36 cellular contexts compared by ENCODE assay signal in the genomic region with DNA sequence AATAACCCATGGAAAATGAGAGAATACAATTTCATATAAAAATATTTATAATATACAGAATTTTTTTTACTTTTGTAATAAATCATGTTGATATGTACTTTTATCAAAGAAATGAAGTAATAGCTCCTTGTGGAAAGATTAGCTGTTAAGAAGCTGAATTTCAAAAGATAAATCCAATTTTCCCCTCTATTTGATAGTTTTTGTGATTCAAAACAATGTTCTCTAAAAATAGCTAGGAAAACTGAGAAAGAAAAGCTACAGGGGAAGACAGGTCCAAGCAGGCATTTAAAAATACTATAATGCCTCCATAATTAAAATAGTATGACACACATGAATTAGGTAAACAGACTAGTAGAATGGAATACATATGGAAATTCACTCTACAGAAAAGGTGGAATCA.
"Had no signal": no experiment of that assay in that cellular context is flagged by ENCODE, and none has a peak within 500 bp of the region (broad histone marks: within the 10 kb centered on the region; RNA-seq: fewer than 3 reads in every experiment).

No MANE protein-coding gene starts in this region.

- H3K27ac Mint-ChIP-seq: activated naive CD4-positive, alpha-beta T cell treated with anti-CD3 and anti-CD28 coated beads for 36 hours; activated naive CD4-positive, alpha-beta T cell treated with anti-CD3 and anti-CD28 coated beads, Interleukin-2, amount 10 ng/mL, durations not matched to agents 7 days and 5 days; activated naive CD4-positive, alpha-beta T cell treated with anti-CD3 and anti-CD28 coated beads, Interleukin-2, amount 50 U/mL, for 24 hours; activated naive CD4-positive, alpha-beta T cell treated with anti-CD3 and anti-CD28 coated beads, Interleukin-2, amount 50 U/mL, for 72 hours; activated naive CD8-positive, alpha-beta T cell; activated naive CD8-positive, alpha-beta T cell treated with anti-CD3 and anti-CD28 coated beads for 36 hours; activated naive CD8-positive, alpha-beta T cell treated with anti-CD3 and anti-CD28 coated beads, Interleukin-2, amount 10 ng/mL, durations not matched to agents 7 days and 5 days; activated naive CD8-positive, alpha-beta T cell treated with anti-CD3 and anti-CD28 coated beads, Interleukin-2, amount 50 U/mL, for 24 hours; activated T-cell treated with anti-CD3 and anti-CD28 coated beads, Interleukin-2, amount 50 U/mL, for 24 hours; activated T-helper 1 cell treated with anti-CD3 and anti-CD28 coated beads, Interleukin-12 subunit alpha, Interleukin-12 subunit beta, Interleukin-2, Interleukin-4 antibody, amounts not matched to agents 30 ng/mL and 10 ng/mL and 1 ng/mL, durations not matched to agents 14 hours and 24 hours and 36 hours; activated T-helper 17 cell treated with anti-CD3 and anti-CD28 coated beads, Interleukin-2, amount 50 U/mL, for 72 hours; activated T-helper 2 cell treated with anti-CD3 and anti-CD28 coated beads, Interferon-gamma antibody, Interleukin-2, Interleukin-4, amounts not matched to agents 10 μg/mL and 5 μg/mL and 100 μg/mL, durations not matched to agents 14 hours and 24 hours and 36 hours; brain had no signal

- H3K27me3 Mint-ChIP-seq: activated naive CD4-positive, alpha-beta T cell treated with anti-CD3 and anti-CD28 coated beads, Interleukin-2, amount 10 ng/mL, durations not matched to agents 7 days and 5 days; activated naive CD4-positive, alpha-beta T cell treated with anti-CD3 and anti-CD28 coated beads, Interleukin-2, amount 50 U/mL, for 24 hours; activated naive CD8-positive, alpha-beta T cell; activated naive CD8-positive, alpha-beta T cell treated with anti-CD3 and anti-CD28 coated beads for 36 hours; activated naive CD8-positive, alpha-beta T cell treated with anti-CD3 and anti-CD28 coated beads, Interleukin-2, amount 10 ng/mL, durations not matched to agents 7 days and 5 days; activated naive CD8-positive, alpha-beta T cell treated with anti-CD3 and anti-CD28 coated beads, Interleukin-2, amount 50 U/mL, for 24 hours; activated T-cell treated with anti-CD3 and anti-CD28 coated beads, Interleukin-2, amount 50 U/mL, for 24 hours; activated T-helper 17 cell treated with anti-CD3 and anti-CD28 coated beads, Interleukin-2, amount 50 U/mL, for 72 hours; brain; central memory CD8-positive, alpha-beta T cell had no signal

- H3K9me3 Mint-ChIP-seq: activated T-helper 17 cell treated with anti-CD3 and anti-CD28 coated beads, Interleukin-2, amount 50 U/mL, for 72 hours had no signal

- DNase-seq: activated effector memory CD4-positive, alpha-beta T cell treated with anti-CD3 and anti-CD28 coated beads, Interleukin-2, amount 50 U/mL, for 16 hours; activated effector memory CD4-positive, alpha-beta T cell treated with Interleukin-2 at 50 U/mL for 16 hours; activated gamma-delta T cell; activated gamma-delta T cell treated with Interleukin-2 at 50 U/mL for 16 hours; activated naive CD4-positive, alpha-beta T cell; activated naive CD4-positive, alpha-beta T cell treated with anti-CD3 and anti-CD28 coated beads for 36 hours; activated naive CD4-positive, alpha-beta T cell treated with anti-CD3 and anti-CD28 coated beads, Interleukin-2, amount 10 ng/mL, durations not matched to agents 7 days and 5 days; activated naive CD4-positive, alpha-beta T cell treated with anti-CD3 and anti-CD28 coated beads, Interleukin-2, amount 50 U/mL, for 16 hours; activated naive CD4-positive, alpha-beta T cell treated with Interleukin-2 at 50 U/mL for 16 hours; activated naive CD8-positive, alpha-beta T cell treated with anti-CD3 and anti-CD28 coated beads for 36 hours; activated naive CD8-positive, alpha-beta T cell treated with anti-CD3 and anti-CD28 coated beads, Interleukin-2, amount 10 ng/mL, durations not matched to agents 7 days and 5 days; activated naive CD8-positive, alpha-beta T cell treated with anti-CD3 and anti-CD28 coated beads, Interleukin-2, amount 50 U/mL, for 24 hours; activated T-cell treated with anti-CD3 and anti-CD28 coated beads, Interleukin-2, amount 50 U/mL, for 1 hour; activated T-cell treated with anti-CD3 and anti-CD28 coated beads, Interleukin-2, amount 50 U/mL, for 24 hours; activated T-cell treated with anti-CD3 and anti-CD28 coated beads, Interleukin-2, amount 50 U/mL, for 4 hours; activated T-cell treated with anti-CD3 and anti-CD28 coated beads, Interleukin-2, amount 50 U/mL, for 48 hours; adrenal gland; amniotic stem cell; amygdala; anterior cingulate cortex; aorta; body of pancreas; brain microvascular endothelial cell; caudate nucleus; central memory CD4-positive, alpha-beta T cell; cerebellar nuclear complex had no signal

- ATAC-seq: activated naive CD4-positive, alpha-beta T cell treated with anti-CD3 and anti-CD28 coated beads, Interleukin-2, amount 50 U/mL, for 72 hours; activated naive CD8-positive, alpha-beta T cell treated with anti-CD3 and anti-CD28 coated beads, Interleukin-2, amount 50 U/mL, for 24 hours; body of pancreas had no signal

- FAIRE-seq: astrocyte, bronchial epithelial cell had no signal

- H3K4me3 Mint-ChIP-seq: activated naive CD4-positive, alpha-beta T cell treated with anti-CD3 and anti-CD28 coated beads for 36 hours; activated naive CD4-positive, alpha-beta T cell treated with anti-CD3 and anti-CD28 coated beads, Interleukin-2, amount 10 ng/mL, durations not matched to agents 7 days and 5 days; activated naive CD4-positive, alpha-beta T cell treated with anti-CD3 and anti-CD28 coated beads, Interleukin-2, amount 50 U/mL, for 24 hours; activated naive CD8-positive, alpha-beta T cell; activated naive CD8-positive, alpha-beta T cell treated with anti-CD3 and anti-CD28 coated beads for 36 hours; activated naive CD8-positive, alpha-beta T cell treated with anti-CD3 and anti-CD28 coated beads, Interleukin-2, amount 10 ng/mL, durations not matched to agents 7 days and 5 days; activated naive CD8-positive, alpha-beta T cell treated with anti-CD3 and anti-CD28 coated beads, Interleukin-2, amount 50 U/mL, for 24 hours; activated T-cell treated with anti-CD3 and anti-CD28 coated beads, Interleukin-2, amount 50 U/mL, for 24 hours; activated T-cell treated with anti-CD3 and anti-CD28 coated beads, Interleukin-2, amount 50 U/mL, for 4 hours; activated T-helper 1 cell treated with anti-CD3 and anti-CD28 coated beads, Interleukin-12 subunit alpha, Interleukin-12 subunit beta, Interleukin-2, Interleukin-4 antibody, amounts not matched to agents 30 ng/mL and 10 ng/mL and 1 ng/mL, durations not matched to agents 14 hours and 24 hours and 36 hours; activated T-helper 17 cell treated with anti-CD3 and anti-CD28 coated beads, Interleukin-2, amount 50 U/mL, for 72 hours; brain; central memory CD8-positive, alpha-beta T cell had no signal
